ENCODE assay signal across 9 cellular contexts in the genomic region with DNA sequence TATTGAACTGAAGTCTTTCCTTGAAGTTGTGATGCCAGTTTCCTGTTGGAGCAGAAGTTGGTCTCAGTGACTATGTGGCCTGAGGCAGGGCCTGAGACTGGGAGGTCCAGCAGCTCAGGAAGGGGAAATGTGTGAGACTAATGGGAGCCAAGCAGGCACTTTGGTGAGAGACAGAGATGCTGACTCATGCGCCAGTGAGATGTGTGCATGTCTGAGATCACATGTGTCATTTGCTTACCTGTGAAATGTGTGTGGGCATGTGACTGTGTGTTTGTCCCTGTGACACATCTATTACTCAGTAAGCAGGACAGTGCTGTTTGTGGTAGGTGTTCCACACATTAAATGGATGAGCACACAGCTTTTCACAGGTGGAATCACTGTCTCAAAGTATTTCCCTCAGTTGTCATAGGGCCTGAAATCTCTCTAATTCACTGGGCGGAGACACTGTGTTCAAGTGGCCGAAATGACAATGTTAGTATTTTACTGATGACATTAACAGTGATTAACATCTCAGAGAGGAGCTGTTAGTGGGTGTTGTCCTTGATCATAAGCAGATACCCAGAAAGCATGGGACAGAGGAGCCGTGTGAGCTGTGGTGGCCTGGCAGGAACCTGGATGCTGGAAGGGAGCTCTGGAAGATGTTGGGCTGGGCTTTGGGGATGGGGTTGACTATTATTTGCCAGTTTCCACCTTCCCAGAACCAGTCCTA. TPM values are rescaled to one million over a fixed set of nuclear protein-coding genes. Genes with fewer than 3 reads are reported as not detected.
DNase-seq lines count a peak whose midpoint lies in the region; ATAC-seq and TF ChIP-seq lines count a peak whose summit lies in the region.
"Had no signal": no experiment of that assay in that cellular context is flagged by ENCODE, and none has a peak within 500 bp of the region (broad histone marks: within the 10 kb centered on the region; RNA-seq: fewer than 3 reads in every experiment).

No MANE protein-coding gene starts in this region.

- no peak overlapping the region for H3K4me3 Mint-ChIP-seq in nephron progenitor cell

- H3K4me1 ChIP-seq in right cardiac atrium (ENCODE audit: control insufficient read depth, insufficient read depth, low read length) = no peaks in the 10 kb centered on the region

- no peaks in the 10 kb centered on the region for H3K27me3 Mint-ChIP-seq in nephron progenitor cell (ENCODE audit: low read depth, poor library complexity)

- H3K36me3 Mint-ChIP-seq in nephron progenitor cell (ENCODE audit: low read depth) = peaks cover 32% of the 10 kb centered on the region

- peaks cover 48% of the 10 kb centered on the region for H3K4me1 Mint-ChIP-seq in nephron progenitor cell

- H3K9me3 ChIP-seq in right cardiac atrium (ENCODE audit: control insufficient read depth, low read length) = no peaks in the 10 kb centered on the region

- H3K27me3 ChIP-seq in right cardiac atrium (ENCODE audit: control insufficient read depth, insufficient read depth) = no peaks in the 10 kb centered on the region

- H3K27ac ChIP-seq in right cardiac atrium (ENCODE audit: low read length) = no peak overlapping the region

- ATAC-seq in GM19023 (IDR thresholded peaks at IDR 0.05; ENCODE audit: unreplicated experiment) (peak; percentile 56), right cardiac atrium (no peak), GM19452 (IDR thresholded peaks at IDR 0.05; ENCODE audit: unreplicated experiment) (no peak)

- TF ChIP-seq CTCF in nephron progenitor cell (IDR thresholded peaks at IDR 0.05) = no peak

- 89% methylated on average over 4 of the region's 4 CpGs for WGBS in right cardiac atrium

- H3K4me3 ChIP-seq in right cardiac atrium (ENCODE audit: low read length) = no peak overlapping the region

- peak; percentile 25 for DNase-seq in OCI-M1 (lab: John Stamatoyannopoulos, UW)
- peak; percentile 83 for DNase-seq in dermis blood vessel endothelial cell
- peak; percentile 30 to 50 for DNase-seq in stimulated activated CD4-positive, alpha-beta T cell treated with anti-CD3 and anti-CD28 coated beads, Interleukin-15, amount 100 ng/mL, for 48 hours (ENCODE audit: low read depth in 2 of 2)
- DNase-seq in nephron progenitor cell = no peak
- no peak for DNase-seq in right cardiac atrium
- DNase-seq in cortex of kidney (lab: John Stamatoyannopoulos, UW) = no peak
- DNase-seq: NCI-H1436 treated with DMSO at 0.1 percent for 48 hours had no signal

- no peak overlapping the region for H3K27ac Mint-ChIP-seq in nephron progenitor cell

- H3K9me3 Mint-ChIP-seq in nephron progenitor cell = no peaks in the 10 kb centered on the region

- intact Hi-C loops in right cardiac atrium (cut with DNase I) = no loop called here

RNA-seq across cellular contexts. Expression of a gene that starts 7.4 kb away (rescaled TPM):
- total RNA-seq in dermis blood vessel endothelial cell (2.7 and 10.8 TPM in 2 replicates), right cardiac atrium (10 to 100 TPM; 21.3 to 29.9 (median 26.3) TPM)
- 24.7 TPM for polyA plus RNA-seq in right cardiac atrium

RNA-seq across cellular contexts. Expression of a gene that starts 13.2 kb away (rescaled TPM):
- total RNA-seq in dermis blood vessel endothelial cell = 0.19 TPM in 1 of 2 replicates, not detected in the other
- total RNA-seq in right cardiac atrium = 1 to 10 TPM; 2.6 to 6.0 (median 4.9) TPM
- polyA plus RNA-seq in right cardiac atrium = 5.4 TPM

RNA-seq across cellular contexts. Expression of a gene that starts 16.0 kb away (rescaled TPM):
- total RNA-seq in dermis blood vessel endothelial cell = 5.8 and 11.5 TPM in 2 replicates
- total RNA-seq in right cardiac atrium = 10 to 100 TPM; 56.7 to 60.7 (median 59.0) TPM
- polyA plus RNA-seq in right cardiac atrium = 108 TPM

RNA-seq across cellular contexts. Expression of a gene that starts 29.7 kb away (rescaled TPM):
- total RNA-seq in dermis blood vessel endothelial cell = not detected in 2 replicates
- not detected for total RNA-seq in right cardiac atrium
- not detected for polyA plus RNA-seq in right cardiac atrium

RNA-seq across cellular contexts. Expression of a gene that starts 30.2 kb away (rescaled TPM):
- total RNA-seq in dermis blood vessel endothelial cell (under 0.01 and 0.23 TPM in 2 replicates), right cardiac atrium (10 to 100 TPM; 19.5 to 21.3 (median 21.0) TPM)
- polyA plus RNA-seq in right cardiac atrium = 12.7 TPM

Comparison
In these comparisons a context has a peak if more than half of its experiments do, and no peak if none do; other contexts are left out.
1. DNase-seq: peak in OCI-M1 (single experiment), dermis blood vessel endothelial cell (single experiment) and stimulated activated CD4-positive, alpha-beta T cell treated with anti-CD3 and anti-CD28 coated beads, Interleukin-15, amount 100 ng/mL, for 48 hours (2 of 2); none in nephron progenitor cell (single experiment), right cardiac atrium (0 of 3) and cortex of kidney (single experiment).